In the genomic region with DNA sequence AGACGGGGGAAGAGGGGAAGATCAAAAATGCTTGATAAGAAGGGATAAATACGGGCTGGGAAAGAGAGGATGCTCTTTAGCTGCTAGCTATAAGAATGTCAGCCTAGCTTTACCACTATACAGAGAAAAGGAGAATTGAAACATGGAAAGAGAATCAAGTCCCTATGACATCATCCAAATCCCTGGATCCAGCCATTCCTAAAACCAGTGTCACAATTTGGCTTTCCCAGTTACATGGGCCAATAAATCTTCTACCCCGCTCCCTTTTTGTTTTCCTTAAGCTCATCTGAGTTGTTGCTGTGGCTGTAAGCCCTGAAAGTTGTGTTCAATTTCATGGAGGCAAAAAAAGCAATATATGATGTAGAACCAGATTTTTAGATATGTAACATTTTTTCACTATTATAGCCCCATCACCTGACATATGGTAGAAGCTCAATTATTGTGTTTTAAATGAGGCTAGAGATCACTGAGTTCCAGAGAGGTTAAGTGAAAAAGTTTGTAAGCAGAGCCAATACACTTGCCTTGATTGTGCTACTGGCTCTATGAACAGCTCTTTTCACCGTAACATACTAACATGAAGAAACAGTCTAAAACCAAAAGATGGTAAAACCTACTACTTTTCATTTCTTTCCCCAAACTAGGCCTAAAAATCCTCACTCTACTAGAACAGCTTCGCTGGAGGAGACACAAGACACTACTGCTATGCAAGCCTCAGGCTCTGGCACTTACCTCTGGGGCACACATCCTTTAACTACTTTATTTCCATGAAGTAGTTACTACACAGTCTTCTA, we compare ENCODE assay signal across 11 cellular contexts. TPM values are rescaled to one million over a fixed set of nuclear protein-coding genes. Genes with fewer than 3 reads are reported as not detected.
DNase-seq lines count a peak whose midpoint lies in the region; ATAC-seq and TF ChIP-seq lines count a peak whose summit lies in the region.
"Had no signal": no experiment of that assay in that cellular context is flagged by ENCODE, and none has a peak within 500 bp of the region (broad histone marks: within the 10 kb centered on the region; RNA-seq: fewer than 3 reads in every experiment).

No MANE protein-coding gene starts in this region.

- H3K9me3 ChIP-seq in T-helper 17 cell (ENCODE audit: control insufficient read depth, low read length, poor library complexity, severe bottlenecking), result no peaks in the 10 kb centered on the region
- H3K9me3 ChIP-seq in hepatocyte (ENCODE audit: low read depth), result no peaks in the 10 kb centered on the region
- no peaks in the 10 kb centered on the region for H3K9me3 ChIP-seq in thoracic aorta

- H3K9me2 ChIP-seq in hepatocyte (replicated peaks; ENCODE audit: insufficient read depth), result no peaks in the 10 kb centered on the region

- H3K27me3 Mint-ChIP-seq in activated naive CD4-positive, alpha-beta T cell treated with anti-CD3 and anti-CD28 coated beads, Interleukin-2, amount 50 U/mL, for 24 hours, result no peaks in the 10 kb centered on the region
- H3K27me3 Mint-ChIP-seq in T-helper 17 cell, result no peaks in the 10 kb centered on the region
- H3K27me3 Mint-ChIP-seq: stimulated activated naive CD8-positive, alpha-beta T cell treated with anti-CD3 and anti-CD28 coated beads, Interleukin-15, amount 100 ng/mL, for 72 hours had no signal

- TF ChIP-seq CTCF in hepatocyte (IDR thresholded peaks at IDR 0.05; ENCODE audit: poor library complexity) (no peak), thoracic aorta (IDR thresholded peaks at IDR 0.05) (no peak)

- no peak for DNase-seq in activated naive CD4-positive, alpha-beta T cell treated with anti-CD3 and anti-CD28 coated beads, Interleukin-2, amount 50 U/mL, for 72 hours (ENCODE audit: low spot score in 2 of 2)
- DNase-seq in T-helper 17 cell (no peak), hepatocyte (ENCODE audit: low spot score) (no peak), thoracic aorta (ENCODE audit: low spot score) (no peak), ureter (ENCODE audit: low spot score) (no peak), occipital lobe (lab: John Stamatoyannopoulos, UW) (no peak)
- no peak for DNase-seq in activated CD4-positive, CD25-positive, alpha-beta regulatory T cell treated with anti-CD3 and anti-CD28 coated beads, Interleukin-2, amount 50 U/mL, for 72 hours
- DNase-seq: activated gamma-delta T cell; NCI-H1092 treated with DMSO at 0.1 percent for 48 hours; stimulated activated naive CD8-positive, alpha-beta T cell treated with anti-CD3 and anti-CD28 coated beads, Interleukin-15, amount 100 ng/mL, for 72 hours had no signal

- 76% methylated on average over 5 of the region's 5 CpGs for WGBS in hepatocyte (ENCODE audit: low lambda C conversion rate, missing lambda C conversion rate)

- H3K4me2 ChIP-seq in hepatocyte, result peak overlapping the region; percentile 79

- H3K4me3 ChIP-seq in hepatocyte (no peak overlapping the region), thoracic aorta (peak overlapping the region; percentile 20)

- H3K4me1 Mint-ChIP-seq in activated naive CD4-positive, alpha-beta T cell treated with anti-CD3 and anti-CD28 coated beads, Interleukin-2, amount 50 U/mL, for 24 hours, result peaks cover 58% of the 10 kb centered on the region
- H3K4me1 Mint-ChIP-seq in T-helper 17 cell, result peaks cover 44% of the 10 kb centered on the region

- peaks cover 90% of the 10 kb centered on the region for H3K79me2 ChIP-seq in hepatocyte

- H4K20me1 ChIP-seq in hepatocyte (ENCODE audit: insufficient read depth, poor library complexity, severe bottlenecking), result peaks cover 82% of the 10 kb centered on the region

- no peaks in the 10 kb centered on the region for H3K36me3 ChIP-seq in hepatocyte (replicated peaks; ENCODE audit: insufficient read depth, low read depth)
- H3K36me3 ChIP-seq in thoracic aorta, result no peaks in the 10 kb centered on the region

- H3K4me3 Mint-ChIP-seq in activated naive CD4-positive, alpha-beta T cell treated with anti-CD3 and anti-CD28 coated beads, Interleukin-2, amount 50 U/mL, for 24 hours, result peak overlapping the region; percentile 93
- peak overlapping the region; percentile 96 for H3K4me3 Mint-ChIP-seq in T-helper 17 cell

- ATAC-seq in activated naive CD4-positive, alpha-beta T cell treated with anti-CD3 and anti-CD28 coated beads, Interleukin-2, amount 50 U/mL, for 72 hours, result no peak
- no peak for ATAC-seq in T-helper 17 cell
- ATAC-seq in thoracic aorta (ENCODE audit: insufficient number of reproducible peaks, low FRiP score, low read depth), result no peak
- ATAC-seq: stimulated activated naive CD8-positive, alpha-beta T cell treated with anti-CD3 and anti-CD28 coated beads, Interleukin-15, amount 100 ng/mL, for 72 hours had no signal

- H3K27me3 ChIP-seq in hepatocyte (no peaks in the 10 kb centered on the region), thoracic aorta (replicated peaks; ENCODE audit: insufficient read depth) (no peaks in the 10 kb centered on the region)

- H3K9me3 Mint-ChIP-seq in activated naive CD4-positive, alpha-beta T cell treated with anti-CD3 and anti-CD28 coated beads, Interleukin-2, amount 50 U/mL, for 24 hours, result no peaks in the 10 kb centered on the region
- H3K9me3 Mint-ChIP-seq in activated naive CD4-positive, alpha-beta T cell treated with anti-CD3 and anti-CD28 coated beads, Interleukin-2, amount 50 U/mL, for 72 hours, result no peaks in the 10 kb centered on the region
- H3K9me3 Mint-ChIP-seq: stimulated activated naive CD8-positive, alpha-beta T cell treated with anti-CD3 and anti-CD28 coated beads, Interleukin-15, amount 100 ng/mL, for 72 hours had no signal

- no peak overlapping the region for H2AFZ ChIP-seq in hepatocyte

- H3K36me3 Mint-ChIP-seq in activated naive CD4-positive, alpha-beta T cell treated with anti-CD3 and anti-CD28 coated beads, Interleukin-2, amount 50 U/mL, for 24 hours, result peaks cover 10% of the 10 kb centered on the region
- peaks cover 0 to 15% of the 10 kb centered on the region in 2 donors for H3K36me3 Mint-ChIP-seq in activated naive CD4-positive, alpha-beta T cell treated with anti-CD3 and anti-CD28 coated beads, Interleukin-2, amount 50 U/mL, for 72 hours
- H3K36me3 Mint-ChIP-seq in T-helper 17 cell (ENCODE audit: low read depth), result peaks cover 2% of the 10 kb centered on the region

- peak overlapping the region; percentile 100 for H3K27ac ChIP-seq in hepatocyte
- H3K27ac ChIP-seq in thoracic aorta, result peak overlapping the region; percentile 34 to 35

- peaks cover 23% of the 10 kb centered on the region for H3K4me1 ChIP-seq in hepatocyte (ENCODE audit: insufficient read depth)
- H3K4me1 ChIP-seq in thoracic aorta (ENCODE audit: control insufficient read depth in 1 of 2, low read depth in 2 of 2), result peaks cover 45 to 59% of the 10 kb centered on the region in 2 donors

- H3K27ac Mint-ChIP-seq in activated naive CD4-positive, alpha-beta T cell treated with anti-CD3 and anti-CD28 coated beads, Interleukin-2, amount 50 U/mL, for 24 hours, result peak overlapping the region; percentile 84
- no peak overlapping the region for H3K27ac Mint-ChIP-seq in activated naive CD4-positive, alpha-beta T cell treated with anti-CD3 and anti-CD28 coated beads, Interleukin-2, amount 50 U/mL, for 72 hours
- peak overlapping the region; percentile 98 for H3K27ac Mint-ChIP-seq in T-helper 17 cell
- H3K27ac Mint-ChIP-seq: stimulated activated naive CD8-positive, alpha-beta T cell treated with anti-CD3 and anti-CD28 coated beads, Interleukin-15, amount 100 ng/mL, for 72 hours had no signal

RNA-seq across cellular contexts. Expression of a gene that starts 4.3 kb away (rescaled TPM):
- total RNA-seq in activated naive CD4-positive, alpha-beta T cell treated with anti-CD3 and anti-CD28 coated beads, Interleukin-2, amount 50 U/mL, for 72 hours, result 10 to 100 TPM; 49.1 to 61.8 TPM
- 10 to 100 TPM; 81.5 to 91.5 TPM for total RNA-seq in T-helper 17 cell
- total RNA-seq in hepatocyte, result 38.7 and 55.7 TPM in 2 replicates
- 37.6 and 55.5 TPM in 2 replicates for polyA plus RNA-seq in hepatocyte
- total RNA-seq in thoracic aorta, result 10 to 100 TPM; 60.1 to 64.7 TPM
- total RNA-seq in ureter, result 55.2 TPM
- 110 TPM for total RNA-seq in occipital lobe

Comparison
In these comparisons a context has a peak if more than half of its experiments do, and no peak if none do; other contexts are left out.
1. H3K27ac Mint-ChIP-seq: peak in activated naive CD4-positive, alpha-beta T cell treated with anti-CD3 and anti-CD28 coated beads, Interleukin-2, amount 50 U/mL, for 24 hours (single experiment) and T-helper 17 cell (single experiment); none in activated naive CD4-positive, alpha-beta T cell treated with anti-CD3 and anti-CD28 coated beads, Interleukin-2, amount 50 U/mL, for 72 hours (0 of 2).